Comparison of ENCODE assay signal across 19 cellular contexts in the genomic region with DNA sequence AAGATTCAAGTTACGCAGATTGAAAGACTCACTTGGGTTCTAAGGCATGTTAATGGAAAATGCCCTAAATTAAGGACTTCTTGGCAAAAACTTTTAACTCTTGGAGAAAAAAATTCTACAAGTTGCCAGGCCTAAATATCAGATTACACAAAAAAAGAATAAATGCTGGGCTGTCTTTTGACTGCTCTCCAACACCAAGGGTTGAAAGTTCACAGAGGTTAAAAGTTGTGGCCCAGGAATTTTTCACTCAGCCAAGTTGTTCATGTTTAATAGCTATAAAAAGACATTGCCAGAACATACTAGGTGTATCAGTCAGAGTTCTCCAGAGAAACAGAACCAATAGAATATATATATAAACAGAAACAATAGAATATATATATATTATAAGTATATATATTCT.
DNase-seq lines count a peak whose midpoint lies in the region; ATAC-seq, FAIRE-seq and TF ChIP-seq lines count a peak whose summit lies in the region.
"Had no signal": no experiment of that assay in that cellular context is flagged by ENCODE, and none has a peak within 500 bp of the region (broad histone marks: within the 10 kb centered on the region; RNA-seq: fewer than 3 reads in every experiment).

No MANE protein-coding gene starts in this region.

- no peak for FAIRE-seq in HepG2 (lab: Jason Lieb, UNC)
- FAIRE-seq: GM12891 had no signal

- H3K4me2 ChIP-seq in HepG2 (ENCODE audit: low read depth, low read length), result no peak overlapping the region

- POLR2A ChIA-PET in HepG2 (lab: Yijun Ruan, JAX), result no interaction called here
- POLR2A ChIA-PET in naive thymus-derived CD4-positive, alpha-beta T cell (lab: Charles Lee), result no interaction called here

- peaks cover 4 to 15% (median 10%) of the 10 kb centered on the region in 5 donors for H3K27me3 Mint-ChIP-seq in naive thymus-derived CD4-positive, alpha-beta T cell

- H3K36me3 ChIP-seq in liver (ENCODE audit: control insufficient read depth in 4 of 4, insufficient read depth in 3 of 4, low read depth in 1 of 4, low read length in 3 of 4) (no peaks in the 10 kb centered on the region), HepG2 (replicated peaks in 1 of 2; ENCODE audit: control insufficient read depth in 1 of 2, insufficient read depth in 2 of 2, low read length in 2 of 2) (no peaks in the 10 kb centered on the region), body of pancreas (replicated peaks in 1 of 2; ENCODE audit: insufficient read depth in 1 of 2, low read depth in 2 of 2) (no peaks in the 10 kb centered on the region)
- no peaks in the 10 kb centered on the region for H3K36me3 ChIP-seq in naive thymus-derived CD4-positive, alpha-beta T cell (ENCODE audit: control insufficient read depth in 2 of 3, insufficient read depth in 3 of 3, low read length in 3 of 3)

- no TSS peak for BruUV-seq in HepG2 (replicated peaks; lab: Mats Ljungman, UMichigan)

- H3K27ac ChIP-seq in liver (ENCODE audit: low read depth in 1 of 2, low read length in 2 of 2), result no peak overlapping the region
- H3K27ac ChIP-seq in HepG2 (ENCODE audit: extremely low read length, insufficient read depth, low read length), result no peak overlapping the region
- peak overlapping the region; percentile 89 for H3K27ac ChIP-seq in epithelial cell of prostate
- no peak overlapping the region for H3K27ac ChIP-seq in naive thymus-derived CD4-positive, alpha-beta T cell (ENCODE audit: low read depth, low read length)
- H3K27ac ChIP-seq in body of pancreas, result no peak overlapping the region
- H3K27ac ChIP-seq: HL-60 had no signal

- no peak for ATAC-seq in HepG2
- ATAC-seq in left lobe of liver, result peak; percentile 85
- no peak for ATAC-seq in naive thymus-derived CD4-positive, alpha-beta T cell
- ATAC-seq in body of pancreas, result no peak
- no peak for ATAC-seq in GM21723 (IDR thresholded peaks at IDR 0.05; ENCODE audit: unreplicated experiment)
- ATAC-seq: HCT116 had no signal

- H3K4me3 ChIP-seq in liver (ENCODE audit: low read depth in 1 of 3, low read length in 3 of 3) (no peak overlapping the region), HepG2 (replicated peaks in 1 of 3; ENCODE audit: insufficient read depth in 1 of 3, low read depth in 2 of 3, low read length in 3 of 3) (no peak overlapping the region), body of pancreas (no peak overlapping the region)
- H3K4me3 ChIP-seq in naive thymus-derived CD4-positive, alpha-beta T cell (ENCODE audit: low read length), result no peak overlapping the region

- peaks cover 0 to 3% (median 0%) of the 10 kb centered on the region in 11 donors for H3K9me3 Mint-ChIP-seq in naive thymus-derived CD4-positive, alpha-beta T cell
- H3K9me3 Mint-ChIP-seq: CD4-positive, alpha-beta T cell had no signal

- H4K20me1 ChIP-seq in HepG2 (ENCODE audit: insufficient read depth, low read length), result no peaks in the 10 kb centered on the region

- in situ Hi-C loops in HepG2 (cut with HindIII; ENCODE audit: extremely low pct_ligation_motif_present, low pct_unique_long_range_greater_than_20kb), result no loop called here

- TF ChIP-seq POLR2A in HepG2 (IDR thresholded peaks at IDR 0.05; ENCODE audit: insufficient read depth in 1 of 2, low read depth in 2 of 2, low read length in 2 of 2) (no peak), body of pancreas (IDR thresholded peaks at IDR 0.05) (no peak)

- H3K4me1 Mint-ChIP-seq in naive thymus-derived CD4-positive, alpha-beta T cell, result no peaks in the 10 kb centered on the region
- H3K4me1 Mint-ChIP-seq: B cell had no signal

- TF ChIP-seq EP300 in HepG2 (IDR thresholded peaks at IDR 0.05; ENCODE audit: low read depth in 2 of 2, low read length in 2 of 2), result no peak
- TF ChIP-seq EP300 in HepG2 (CRISPR knock-in tag; IDR thresholded peaks at IDR 0.05; ENCODE audit: borderline replicate concordance), result no peak

- peaks cover 0 to 2% (median 0%) of the 10 kb centered on the region in 4 donors for H3K4me1 ChIP-seq in liver (ENCODE audit: control insufficient read depth in 4 of 4, insufficient read depth in 4 of 4, low read length in 3 of 4)
- H3K4me1 ChIP-seq in HepG2 (ENCODE audit: insufficient read depth, low read length), result no peaks in the 10 kb centered on the region
- no peaks in the 10 kb centered on the region for H3K4me1 ChIP-seq in naive thymus-derived CD4-positive, alpha-beta T cell (ENCODE audit: control insufficient read depth in 2 of 2, insufficient read depth in 2 of 2, low read length in 2 of 2)
- no peaks in the 10 kb centered on the region for H3K4me1 ChIP-seq in body of pancreas

- no peak overlapping the region for H3K27ac Mint-ChIP-seq in naive thymus-derived CD4-positive, alpha-beta T cell
- H3K27ac Mint-ChIP-seq: B cell; CD4-positive, alpha-beta T cell had no signal

- H3K4me3 Mint-ChIP-seq in naive thymus-derived CD4-positive, alpha-beta T cell, result no peak overlapping the region
- H3K4me3 Mint-ChIP-seq: B cell; CD4-positive, alpha-beta T cell had no signal

- TF ChIP-seq CTCF in liver (IDR thresholded peaks at IDR 0.05; ENCODE audit: low read depth, low read length, missing input control) (no peak), HepG2 (CRISPR knock-in tag; IDR thresholded peaks at IDR 0.05) (no peak), body of pancreas (IDR thresholded peaks at IDR 0.05) (no peak)

- H2AFZ ChIP-seq in HepG2 (ENCODE audit: low read length), result no peak overlapping the region

- no peak for DNase-seq in HepG2 (ENCODE audit: low spot score)
- DNase-seq in epithelial cell of prostate (ENCODE audit: low read depth, low spot score), result no peak
- no peak for DNase-seq in left lobe of liver (ENCODE audit: low spot score)
- DNase-seq in naive thymus-derived CD4-positive, alpha-beta T cell, result no peak
- no peak for DNase-seq in cortex of kidney (lab: John Stamatoyannopoulos, UW)
- no peak for DNase-seq in body of pancreas
- DNase-seq: ACHN; C1 segment of cervical spinal cord; Calu3; CD4-positive, alpha-beta T cell; DMS 273 treated with DMSO at 0.1 percent for 48 hours; DMS79; EL had no signal

- H3K9me3 ChIP-seq in liver (ENCODE audit: control insufficient read depth in 4 of 4, low read length in 3 of 4) (no peaks in the 10 kb centered on the region), HepG2 (ENCODE audit: low read length) (no peaks in the 10 kb centered on the region), body of pancreas (no peaks in the 10 kb centered on the region)
- no peaks in the 10 kb centered on the region for H3K9me3 ChIP-seq in naive thymus-derived CD4-positive, alpha-beta T cell (ENCODE audit: control insufficient read depth in 2 of 3, low read length in 3 of 3)

- WGBS in liver, result 95% methylated on average over 1 of the region's 1 CpG
- 39% methylated on average over 1 of the region's 1 CpG for WGBS in HepG2 (ENCODE audit: low lambda C conversion rate)
- WGBS in body of pancreas, 2 donors, result 90 to 94% methylated on average over 1 of the region's 1 CpG

- no peaks in the 10 kb centered on the region for H3K27me3 ChIP-seq in liver (ENCODE audit: control insufficient read depth in 4 of 4, insufficient read depth in 4 of 4, low read length in 3 of 4)
- H3K27me3 ChIP-seq in HepG2 (ENCODE audit: control insufficient read depth in 1 of 2, insufficient read depth in 2 of 2, low read length in 2 of 2), result no peaks in the 10 kb centered on the region
- no peaks in the 10 kb centered on the region for H3K27me3 ChIP-seq in naive thymus-derived CD4-positive, alpha-beta T cell (ENCODE audit: control insufficient read depth in 2 of 2, insufficient read depth in 2 of 2, low read length in 2 of 2)
- no peaks in the 10 kb centered on the region for H3K27me3 ChIP-seq in body of pancreas

- intact Hi-C loops in HepG2 (cut with micrococcal nuclease; ENCODE audit: unreplicated experiment) (no loop called here), body of pancreas (cut with DNase I) (no loop called here)
- intact Hi-C loops in naive thymus-derived CD4-positive, alpha-beta T cell (cut with micrococcal nuclease), result no loop called here

- no peaks in the 10 kb centered on the region for H3K79me2 ChIP-seq in HepG2 (ENCODE audit: insufficient read depth, low read length)

- CTCF ChIA-PET in HepG2 (lab: Yijun Ruan, JAX; ENCODE audit: low intra/inter-chr PET ratio, low total read pairs), result no interaction called here
- CTCF ChIA-PET in naive thymus-derived CD4-positive, alpha-beta T cell (lab: Charles Lee), result no interaction called here

- TF ChIP-seq RAD21 in liver (IDR thresholded peaks at IDR 0.05), result no peak
- TF ChIP-seq RAD21 in HepG2 (CRISPR knock-in tag; IDR thresholded peaks at IDR 0.05), result no peak

- H3K9ac ChIP-seq in liver (ENCODE audit: low read depth in 1 of 2, low read length in 2 of 2), result no peak overlapping the region
- H3K9ac ChIP-seq in HepG2 (ENCODE audit: insufficient read depth, low read depth, low read length), result no peak overlapping the region

- peaks cover 0 to under 1% (median 0%) of the 10 kb centered on the region in 5 donors for H3K36me3 Mint-ChIP-seq in naive thymus-derived CD4-positive, alpha-beta T cell

TF ChIP-seq in liver, 16 proteins besides CTCF, POLR2A, EP300 and RAD21 (continues in another document):
- TF ChIP-seq SP1 (IDR thresholded peaks at IDR 0.05) (no peak), NR2F2 (IDR thresholded peaks at IDR 0.05) (peak; percentile 66), FOXA1 (IDR thresholded peaks at IDR 0.05) (no peak), FOXA2 (IDR thresholded peaks at IDR 0.05) (no peak), YY1 (IDR thresholded peaks at IDR 0.05) (no peak), JUND (IDR thresholded peaks at IDR 0.05) (no peak)

TF ChIP-seq in HepG2, 621 proteins besides CTCF, POLR2A, EP300 and RAD21 (continues in another document):
- TF ChIP-seq, protein P1, sequence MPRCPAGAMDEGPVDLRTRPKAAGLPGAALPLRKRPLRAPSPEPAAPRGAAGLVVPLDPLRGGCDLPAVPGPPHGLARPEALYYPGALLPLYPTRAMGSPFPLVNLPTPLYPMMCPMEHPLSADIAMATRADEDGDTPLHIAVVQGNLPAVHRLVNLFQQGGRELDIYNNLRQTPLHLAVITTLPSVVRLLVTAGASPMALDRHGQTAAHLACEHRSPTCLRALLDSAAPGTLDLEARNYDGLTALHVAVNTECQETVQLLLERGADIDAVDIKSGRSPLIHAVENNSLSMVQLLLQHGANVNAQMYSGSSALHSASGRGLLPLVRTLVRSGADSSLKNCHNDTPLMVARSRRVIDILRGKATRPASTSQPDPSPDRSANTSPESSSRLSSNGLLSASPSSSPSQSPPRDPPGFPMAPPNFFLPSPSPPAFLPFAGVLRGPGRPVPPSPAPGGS (CRISPR knock-in tag; IDR thresholded peaks at IDR 0.05), result no peak
- TF ChIP-seq, protein P2, sequence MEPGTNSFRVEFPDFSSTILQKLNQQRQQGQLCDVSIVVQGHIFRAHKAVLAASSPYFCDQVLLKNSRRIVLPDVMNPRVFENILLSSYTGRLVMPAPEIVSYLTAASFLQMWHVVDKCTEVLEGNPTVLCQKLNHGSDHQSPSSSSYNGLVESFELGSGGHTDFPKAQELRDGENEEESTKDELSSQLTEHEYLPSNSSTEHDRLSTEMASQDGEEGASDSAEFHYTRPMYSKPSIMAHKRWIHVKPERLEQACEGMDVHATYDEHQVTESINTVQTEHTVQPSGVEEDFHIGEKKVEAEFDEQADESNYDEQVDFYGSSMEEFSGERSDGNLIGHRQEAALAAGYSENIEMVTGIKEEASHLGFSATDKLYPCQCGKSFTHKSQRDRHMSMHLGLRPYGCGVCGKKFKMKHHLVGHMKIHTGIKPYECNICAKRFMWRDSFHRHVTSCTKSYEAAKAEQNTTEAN (CRISPR knock-in tag; conservative IDR thresholded peaks at IDR 0.05), result no peak
- TF ChIP-seq ZNF317 (CRISPR knock-in tag; IDR thresholded peaks at IDR 0.05), result no peak
